ENCODE assay signal across 10 cellular contexts in genomic region chr1:89286549-89287181, GRCh38. TPM values are rescaled to one million over a fixed set of nuclear protein-coding genes. Genes with fewer than 3 reads are reported as not detected.
DNase-seq lines count a peak whose midpoint lies in the region; ATAC-seq and TF ChIP-seq lines count a peak whose summit lies in the region.
"Had no signal": no experiment of that assay in that cellular context is flagged by ENCODE, and none has a peak within 500 bp of the region (broad histone marks: within the 10 kb centered on the region; RNA-seq: fewer than 3 reads in every experiment).

No MANE protein-coding gene starts in this region.

- H3K4me1 Mint-ChIP-seq in activated naive CD4-positive, alpha-beta T cell treated with anti-CD3 and anti-CD28 coated beads, Interleukin-2, amount 50 U/mL, for 24 hours: peaks cover 81% of the 10 kb centered on the region
- peaks cover 54% of the 10 kb centered on the region for H3K4me1 Mint-ChIP-seq in activated naive CD8-positive, alpha-beta T cell treated with anti-CD3 and anti-CD28 coated beads, Interleukin-2, amount 10 ng/mL, durations not matched to agents 7 days and 5 days
- H3K4me1 Mint-ChIP-seq in type B pancreatic cell (ENCODE audit: unreplicated experiment): no peaks in the 10 kb centered on the region
- H3K4me1 Mint-ChIP-seq: brain had no signal

- peak overlapping the region; percentile 54 for H3K4me3 Mint-ChIP-seq in activated naive CD4-positive, alpha-beta T cell treated with anti-CD3 and anti-CD28 coated beads, Interleukin-2, amount 50 U/mL, for 24 hours
- peak overlapping the region; percentile 67 for H3K4me3 Mint-ChIP-seq in activated naive CD8-positive, alpha-beta T cell treated with anti-CD3 and anti-CD28 coated beads, Interleukin-2, amount 10 ng/mL, durations not matched to agents 7 days and 5 days
- no peak overlapping the region for H3K4me3 Mint-ChIP-seq in type B pancreatic cell
- H3K4me3 Mint-ChIP-seq: brain had no signal

- H3K27me3 Mint-ChIP-seq in activated naive CD4-positive, alpha-beta T cell treated with anti-CD3 and anti-CD28 coated beads, Interleukin-2, amount 50 U/mL, for 24 hours: no peaks in the 10 kb centered on the region
- H3K27me3 Mint-ChIP-seq in activated naive CD8-positive, alpha-beta T cell treated with anti-CD3 and anti-CD28 coated beads, Interleukin-2, amount 10 ng/mL, durations not matched to agents 7 days and 5 days: no peaks in the 10 kb centered on the region
- H3K27me3 Mint-ChIP-seq in type B pancreatic cell: no peaks in the 10 kb centered on the region

- H3K36me3 Mint-ChIP-seq in activated naive CD4-positive, alpha-beta T cell treated with anti-CD3 and anti-CD28 coated beads, Interleukin-2, amount 50 U/mL, for 24 hours: peaks cover 12% of the 10 kb centered on the region
- H3K36me3 Mint-ChIP-seq in activated naive CD8-positive, alpha-beta T cell treated with anti-CD3 and anti-CD28 coated beads, Interleukin-2, amount 10 ng/mL, durations not matched to agents 7 days and 5 days: peaks cover 58% of the 10 kb centered on the region
- H3K36me3 Mint-ChIP-seq in type B pancreatic cell: no peaks in the 10 kb centered on the region
- H3K36me3 Mint-ChIP-seq: brain had no signal

- no peak overlapping the region for H2AFZ ChIP-seq in osteoblast (ENCODE audit: low read length)

- H3K27ac ChIP-seq in transverse colon: peak overlapping the region; percentile 23 to 67 (median 55)
- H3K27ac ChIP-seq in osteoblast (ENCODE audit: low read depth, low read length): no peak overlapping the region

- H3K27me3 ChIP-seq in transverse colon (no peaks in the 10 kb centered on the region), osteoblast (ENCODE audit: insufficient read depth, low read length) (no peaks in the 10 kb centered on the region)

- H3K36me3 ChIP-seq in transverse colon (no peaks in the 10 kb centered on the region), osteoblast (ENCODE audit: insufficient read depth, low read length) (no peaks in the 10 kb centered on the region)

- H3K4me2 ChIP-seq in osteoblast (ENCODE audit: insufficient read depth, low read length): no peak overlapping the region

- no peak for DNase-seq in activated naive CD4-positive, alpha-beta T cell treated with anti-CD3 and anti-CD28 coated beads, Interleukin-2, amount 50 U/mL, for 16 hours
- no peak for DNase-seq in activated naive CD8-positive, alpha-beta T cell treated with anti-CD3 and anti-CD28 coated beads, Interleukin-2, amount 10 ng/mL, durations not matched to agents 7 days and 5 days
- DNase-seq in transverse colon (no peak), osteoblast (ENCODE audit: insufficient read length, low spot score, missing footprints) (no peak), type B pancreatic cell (ENCODE audit: extremely low spot score, unreplicated experiment) (no peak)
- DNase-seq in activated CD4-positive, alpha-beta T cell treated with anti-CD3 and anti-CD28 coated beads for 48 hours: no peak
- DNase-seq: NCI-H526 had no signal

- peaks cover 14% of the 10 kb centered on the region for H3K9me3 Mint-ChIP-seq in activated naive CD4-positive, alpha-beta T cell treated with anti-CD3 and anti-CD28 coated beads, Interleukin-2, amount 50 U/mL, for 24 hours
- peaks cover 26% of the 10 kb centered on the region for H3K9me3 Mint-ChIP-seq in activated naive CD8-positive, alpha-beta T cell treated with anti-CD3 and anti-CD28 coated beads, Interleukin-2, amount 10 ng/mL, durations not matched to agents 7 days and 5 days
- peaks cover 5% of the 10 kb centered on the region for H3K9me3 Mint-ChIP-seq in type B pancreatic cell

- H3K4me3 ChIP-seq in transverse colon (peak overlapping the region in 2 of 4 donors; percentile 6 to 29), osteoblast (ENCODE audit: insufficient read depth, low read length) (no peak overlapping the region)

- no peaks in the 10 kb centered on the region for H3K79me2 ChIP-seq in osteoblast (ENCODE audit: insufficient read depth, low read length)

- in situ Hi-C loops in transverse colon (cut with MboI; ENCODE audit: low pct_ligation_motif_present in 1 of 4, low pct_unique_long_range_greater_than_20kb in 1 of 4, low sequenced_read_pairs in 3 of 4): no loop called here

- WGBS in transverse colon (ENCODE audit: low coverage in 1 of 2), 2 donors: 20 to 35% methylated on average over 3 of the region's 3 CpGs

- intact Hi-C loops in transverse colon (cut with DNase I; ENCODE audit: low total_unique reads): loop anchor here (5.0 kb wide), 1 partner anchor 1151 kb away; no protein-coding TSS in a partner anchor

- POLR2A ChIA-PET in activated naive CD8-positive, alpha-beta T cell treated with anti-CD3 and anti-CD28 coated beads, Interleukin-2, amount 10 ng/mL, durations not matched to agents 7 days and 5 days (lab: Charles Lee): interaction anchor here (0.6 to 3.6 kb wide), 14 partner anchors 9 to 264 kb away, joined by 3 to 56 read pairs (median 4); partner anchors contain the start of genes GBP3 and GBP5

- H4K20me1 ChIP-seq in osteoblast (ENCODE audit: insufficient read depth, low read length): no peaks in the 10 kb centered on the region

- no peak for TF ChIP-seq EP300 in transverse colon (IDR thresholded peaks at IDR 0.05; ENCODE audit: low read depth)

- TF ChIP-seq POLR2A in transverse colon (IDR thresholded peaks at IDR 0.05): no peak

- TF ChIP-seq CTCF in transverse colon (IDR thresholded peaks at IDR 0.05) (no peak), osteoblast (IDR thresholded peaks at IDR 0.05; ENCODE audit: extremely low read depth, low read depth, low read length) (no peak), type B pancreatic cell (conservative IDR thresholded peaks at IDR 0.05) (no peak)

- H3K4me1 ChIP-seq in transverse colon: peaks cover 0 to 23% (median 9%) of the 10 kb centered on the region in 4 donors
- no peaks in the 10 kb centered on the region for H3K4me1 ChIP-seq in osteoblast (ENCODE audit: insufficient read depth, low read length)

- ATAC-seq in HG03066 (IDR thresholded peaks at IDR 0.05; ENCODE audit: low read depth, unreplicated experiment): peak; percentile 98
- ATAC-seq in activated naive CD8-positive, alpha-beta T cell treated with anti-CD3 and anti-CD28 coated beads, Interleukin-2, amount 10 ng/mL, durations not matched to agents 7 days and 5 days (ENCODE audit: low read depth): peak; percentile 88

- H3K9me3 ChIP-seq in transverse colon (no peaks in the 10 kb centered on the region), osteoblast (ENCODE audit: low read depth, low read length) (no peaks in the 10 kb centered on the region)

- peak overlapping the region; percentile 99 for H3K27ac Mint-ChIP-seq in activated naive CD4-positive, alpha-beta T cell treated with anti-CD3 and anti-CD28 coated beads, Interleukin-2, amount 50 U/mL, for 24 hours
- peak overlapping the region; percentile 95 for H3K27ac Mint-ChIP-seq in activated naive CD8-positive, alpha-beta T cell treated with anti-CD3 and anti-CD28 coated beads, Interleukin-2, amount 10 ng/mL, durations not matched to agents 7 days and 5 days
- no peak overlapping the region for H3K27ac Mint-ChIP-seq in type B pancreatic cell
- H3K27ac Mint-ChIP-seq: brain had no signal

RNA-seq across cellular contexts. Expression of gene GBP5, which starts 14.0 kb away (rescaled TPM):
- 100 to 1,000 TPM; 228 to 231 TPM for total RNA-seq in activated naive CD8-positive, alpha-beta T cell treated with anti-CD3 and anti-CD28 coated beads, Interleukin-2, amount 10 ng/mL, durations not matched to agents 7 days and 5 days
- total RNA-seq in transverse colon (1 to 10 TPM in 2 of 4 donors, not detected in 2; 1.5 to 7.3 TPM), osteoblast (under 0.01 TPM in 2 replicates), type B pancreatic cell (ENCODE audit: low replicate concordance) (0.45 and 0.56 TPM in 2 replicates)

Comparison
In these comparisons a context has a peak if more than half of its experiments do, and no peak if none do; other contexts are left out.
1. RNA of gene GBP5, which starts 14.0 kb away (total RNA-seq): 228 to 231 TPM in activated naive CD8-positive, alpha-beta T cell treated with anti-CD3 and anti-CD28 coated beads, Interleukin-2, amount 10 ng/mL, durations not matched to agents 7 days and 5 days; 1.5 to 7.3 TPM in transverse colon, 0.45 to 0.56 TPM in type B pancreatic cell and under 0.01 TPM in osteoblast; every median in the first group is over 10 times any median in the second.